ENCODE assay signal across 9 cellular contexts in the genomic region with DNA sequence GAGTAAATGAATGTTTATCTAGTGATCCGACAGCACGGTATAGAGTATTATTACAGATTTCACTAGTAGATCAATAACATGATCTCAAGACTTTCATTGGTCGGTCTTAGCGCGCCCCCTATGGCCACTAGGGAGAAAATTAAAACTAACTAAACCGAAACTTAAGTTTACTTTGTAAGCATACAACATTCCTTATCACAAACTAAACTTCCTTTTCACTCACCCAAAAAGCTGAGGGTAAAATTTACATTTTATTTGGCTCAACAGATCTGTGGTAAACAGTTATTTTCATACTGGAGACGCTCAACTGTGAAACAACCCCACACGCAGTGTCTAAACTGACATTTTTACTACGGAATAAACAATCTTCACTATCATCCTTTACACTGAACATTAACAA.
DNase-seq lines count a peak whose midpoint lies in the region; ATAC-seq and TF ChIP-seq lines count a peak whose summit lies in the region.
"Had no signal": no experiment of that assay in that cellular context is flagged by ENCODE, and none has a peak within 500 bp of the region (broad histone marks: within the 10 kb centered on the region; RNA-seq: fewer than 3 reads in every experiment).

No MANE protein-coding gene starts in this region.

- no peak overlapping the region for H3T11ph ChIP-seq in H9 (ENCODE audit: low read length)

- H2AFZ ChIP-seq in H9 (ENCODE audit: low read length), result no peak overlapping the region

- no peak overlapping the region for H4K8ac ChIP-seq in H9 (replicated peaks; ENCODE audit: insufficient read length, low read depth, low read length)

- H3K36me3 Mint-ChIP-seq in activated CD4-positive, alpha-beta T cell treated with anti-CD3 and anti-CD28 coated beads, Interleukin-2, amount 10 ng/mL, durations not matched to agents 7 days and 5 days (ENCODE audit: low read depth), result no peaks in the 10 kb centered on the region
- H3K36me3 Mint-ChIP-seq in H9 (ENCODE audit: insufficient read depth in 1 of 3, low read depth in 3 of 3), result peaks cover under 1 to 11% (median 9%) of the 10 kb centered on the region in 3 experiments; a peak in 3 of 7 replicates
- no peaks in the 10 kb centered on the region for H3K36me3 Mint-ChIP-seq in brain
- H3K36me3 Mint-ChIP-seq in CD8-positive, alpha-beta T cell, result no peaks in the 10 kb centered on the region

- H3K18ac ChIP-seq in H9 (ENCODE audit: insufficient read length, low read depth, low read length), result no peak overlapping the region

- H3K79me2 ChIP-seq in H9 (ENCODE audit: insufficient read depth, low read length), result no peaks in the 10 kb centered on the region

- no peaks in the 10 kb centered on the region for H3K27me3 ChIP-seq in H9 (ENCODE audit: insufficient read depth, low read length)
- H3K27me3 ChIP-seq in CD8-positive, alpha-beta T cell (ENCODE audit: insufficient read depth, low read length), result no peaks in the 10 kb centered on the region

- no peaks in the 10 kb centered on the region for H3K9me3 ChIP-seq in H9 (ENCODE audit: control insufficient read depth, low read depth, low read length)
- H3K9me3 ChIP-seq in CD8-positive, alpha-beta T cell (ENCODE audit: low read length), result no peaks in the 10 kb centered on the region

- no peak overlapping the region for H3K23ac ChIP-seq in H9 (ENCODE audit: insufficient read length, low read depth, low read length)

- no peak overlapping the region for H2BK20ac ChIP-seq in H9 (ENCODE audit: low read depth, low read length, poor library complexity, severe bottlenecking)

- H3K36me3 ChIP-seq in CD8-positive, alpha-beta T cell (ENCODE audit: insufficient read depth, low read length), result no peaks in the 10 kb centered on the region

- H3K4me2 ChIP-seq in H9 (ENCODE audit: insufficient read depth, insufficient read length, low read length), result no peak overlapping the region

- H2BK5ac ChIP-seq in H9 (ENCODE audit: insufficient read length, low read length), result no peak overlapping the region

- CTCF ChIA-PET in activated CD4-positive, alpha-beta T cell treated with anti-CD3 and anti-CD28 coated beads, Interleukin-2, amount 10 ng/mL, durations not matched to agents 7 days and 5 days (lab: Charles Lee), result no interaction called here
- CTCF ChIA-PET in CD8-positive, alpha-beta T cell (lab: Charles Lee), result no interaction called here

- no peak overlapping the region for H3K56ac ChIP-seq in H9 (ENCODE audit: insufficient read length, low read depth, low read length)

- TF ChIP-seq CTCF in H9 (conservative IDR thresholded peaks at IDR 0.05), result peak; percentile 95
- peak; percentile 73 to 77 for TF ChIP-seq CTCF in brain (conservative IDR thresholded peaks at IDR 0.05)
- no peak for TF ChIP-seq CTCF in CD8-positive, alpha-beta T cell (IDR thresholded peaks at IDR 0.05)

- no peak overlapping the region for H3K9ac ChIP-seq in H9 (ENCODE audit: extremely low read depth, insufficient read length, low read length)

- ATAC-seq in CD8-positive, alpha-beta T cell, result no peak

- DNase-seq in activated CD4-positive, alpha-beta T cell treated with anti-CD3 and anti-CD28 coated beads, Interleukin-2, amount 10 ng/mL, durations not matched to agents 7 days and 5 days, result no peak
- no peak for DNase-seq in activated CD4-positive, alpha-beta T cell treated with anti-CD3 and anti-CD28 coated beads, Interleukin-2, amount 50 U/mL, for 4 hours
- DNase-seq in H9 (peak; percentile 31), NCI-H1048 (lab: John Stamatoyannopoulos, UW) (peak; percentile 9), medulla oblongata (ENCODE audit: extremely low spot score) (peak; percentile 38), NCI-H2227 (lab: John Stamatoyannopoulos, UW; ENCODE audit: unreplicated experiment) (no peak)
- DNase-seq in CD8-positive, alpha-beta T cell, result no peak
- DNase-seq: DND-41 had no signal

- H3K27me3 Mint-ChIP-seq in activated CD4-positive, alpha-beta T cell treated with anti-CD3 and anti-CD28 coated beads, Interleukin-2, amount 10 ng/mL, durations not matched to agents 7 days and 5 days, result no peaks in the 10 kb centered on the region
- H3K27me3 Mint-ChIP-seq in H9 (ENCODE audit: low read depth) (no peaks in the 10 kb centered on the region), brain (no peaks in the 10 kb centered on the region)
- H3K27me3 Mint-ChIP-seq in CD8-positive, alpha-beta T cell (ENCODE audit: low read depth), result no peaks in the 10 kb centered on the region

- peak overlapping the region; percentile 55 for H3K4me3 Mint-ChIP-seq in activated CD4-positive, alpha-beta T cell treated with anti-CD3 and anti-CD28 coated beads, Interleukin-2, amount 10 ng/mL, durations not matched to agents 7 days and 5 days
- H3K4me3 Mint-ChIP-seq in H9 (no peak overlapping the region), brain (peak overlapping the region in 2 of 5 experiments; percentile 78 to 80)
- no peak overlapping the region for H3K4me3 Mint-ChIP-seq in CD8-positive, alpha-beta T cell

- H4K20me1 ChIP-seq in H9 (ENCODE audit: control insufficient read depth, insufficient read depth, insufficient read length), result no peaks in the 10 kb centered on the region

- H3K9me3 Mint-ChIP-seq in activated CD4-positive, alpha-beta T cell treated with anti-CD3 and anti-CD28 coated beads, Interleukin-2, amount 10 ng/mL, durations not matched to agents 7 days and 5 days, result no peaks in the 10 kb centered on the region
- no peaks in the 10 kb centered on the region for H3K9me3 Mint-ChIP-seq in H9
- peaks cover 0 to 2% (median 0%) of the 10 kb centered on the region in 5 experiments for H3K9me3 Mint-ChIP-seq in brain
- peaks cover 3% of the 10 kb centered on the region for H3K9me3 Mint-ChIP-seq in CD8-positive, alpha-beta T cell

- POLR2A ChIA-PET in activated CD4-positive, alpha-beta T cell treated with anti-CD3 and anti-CD28 coated beads, Interleukin-2, amount 10 ng/mL, durations not matched to agents 7 days and 5 days (lab: Charles Lee), result no interaction called here
- POLR2A ChIA-PET in CD8-positive, alpha-beta T cell (lab: Charles Lee), result no interaction called here

- no peaks in the 10 kb centered on the region for H3K23me2 ChIP-seq in H9 (ENCODE audit: insufficient read length, low read depth, low read length, poor library complexity, severe bottlenecking)

- H3K4me3 ChIP-seq in CD8-positive, alpha-beta T cell (ENCODE audit: low read depth, low read length), result no peak overlapping the region

- intact Hi-C loops in CD8-positive, alpha-beta T cell (cut with DNase I, micrococcal nuclease), result no loop called here

- H2AK5ac ChIP-seq in H9 (ENCODE audit: insufficient read length, low read length), result no peak overlapping the region

- H2BK12ac ChIP-seq in H9 (ENCODE audit: insufficient read length, low read depth, low read length), result no peak overlapping the region

- H4K91ac ChIP-seq in H9 (ENCODE audit: insufficient read length, low read depth, low read length), result no peak overlapping the region

- H3K27ac Mint-ChIP-seq in activated CD4-positive, alpha-beta T cell treated with anti-CD3 and anti-CD28 coated beads, Interleukin-2, amount 10 ng/mL, durations not matched to agents 7 days and 5 days, result no peak overlapping the region
- H3K27ac Mint-ChIP-seq in H9 (no peak overlapping the region; a peak in 1 of 7 replicates), brain (no peak overlapping the region)
- H3K27ac Mint-ChIP-seq in CD8-positive, alpha-beta T cell, result no peak overlapping the region

- H2BK120ac ChIP-seq in H9 (ENCODE audit: low read depth, low read length, poor library complexity, severe bottlenecking), result no peak overlapping the region

- H4K5ac ChIP-seq in H9 (ENCODE audit: insufficient read length, low read depth, low read length), result no peak overlapping the region

- no CpG with 5 or more reads among the region's 9 CpGs for WGBS in H9 (ENCODE audit: extremely low coverage, insufficient read length, low lambda C conversion rate)

- H2BK15ac ChIP-seq in H9 (ENCODE audit: low read depth, low read length), result no peak overlapping the region

- peaks cover 1% of the 10 kb centered on the region for H3K4me1 Mint-ChIP-seq in activated CD4-positive, alpha-beta T cell treated with anti-CD3 and anti-CD28 coated beads, Interleukin-2, amount 10 ng/mL, durations not matched to agents 7 days and 5 days
- H3K4me1 Mint-ChIP-seq in H9 (peaks cover 8 to 22% of the 10 kb centered on the region in 2 experiments; a peak in 3 of 4 replicates), brain (no peaks in the 10 kb centered on the region)
- no peaks in the 10 kb centered on the region for H3K4me1 Mint-ChIP-seq in CD8-positive, alpha-beta T cell (ENCODE audit: low read depth)

- no peaks in the 10 kb centered on the region for H3K79me1 ChIP-seq in H9 (ENCODE audit: insufficient read depth, low read depth, low read length, poor library complexity, severe bottlenecking)

- no peak overlapping the region for H3K27ac ChIP-seq in H9 (ENCODE audit: insufficient read length, low read depth, low read length)
- no peak overlapping the region for H3K27ac ChIP-seq in CD8-positive, alpha-beta T cell (ENCODE audit: low read depth, low read length)

- no peaks in the 10 kb centered on the region for H3K4me1 ChIP-seq in H9 (ENCODE audit: insufficient read depth, low read length)
- no peaks in the 10 kb centered on the region for H3K4me1 ChIP-seq in CD8-positive, alpha-beta T cell (ENCODE audit: insufficient read depth, low read length)

- no peak overlapping the region for H3K14ac ChIP-seq in H9 (ENCODE audit: insufficient read depth, low read length)

- H3K4ac ChIP-seq in H9 (ENCODE audit: low read depth, low read length), result no peak overlapping the region

Comparison
In these comparisons a context has a peak if more than half of its experiments do, and no peak if none do; other contexts are left out.
1. DNase-seq: peak in H9 (single experiment), NCI-H1048 (single experiment) and medulla oblongata (single experiment); none in activated CD4-positive, alpha-beta T cell treated with anti-CD3 and anti-CD28 coated beads, Interleukin-2, amount 10 ng/mL, durations not matched to agents 7 days and 5 days (single experiment), activated CD4-positive, alpha-beta T cell treated with anti-CD3 and anti-CD28 coated beads, Interleukin-2, amount 50 U/mL, for 4 hours (0 of 2), NCI-H2227 (single experiment) and CD8-positive, alpha-beta T cell (0 of 7).